ENCODE assay signal across 8 cellular contexts in the genomic region with DNA sequence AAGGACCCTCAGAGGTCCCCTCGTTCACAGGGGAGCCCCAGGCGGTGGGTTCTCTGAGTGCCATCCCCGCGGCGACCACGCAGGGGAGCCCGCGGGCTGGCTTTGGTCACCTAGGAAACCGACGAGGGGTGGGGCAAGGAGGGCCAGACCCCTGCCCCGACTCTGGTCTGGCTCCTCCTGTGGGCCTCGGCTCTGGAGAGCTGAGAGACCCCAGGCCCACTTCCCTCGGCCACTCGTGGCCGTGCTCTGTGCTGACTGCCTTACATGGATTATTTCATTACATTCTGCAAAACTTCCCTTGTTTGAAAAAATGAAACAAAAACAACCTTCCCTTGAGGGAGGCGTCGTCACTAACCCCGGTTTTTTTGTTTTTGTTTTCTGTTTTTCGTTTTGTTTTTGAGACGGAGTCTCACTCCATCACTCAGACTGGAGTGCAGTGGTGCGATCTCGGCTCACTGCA. TPM values are rescaled to one million over a fixed set of nuclear protein-coding genes. Genes with fewer than 3 reads are reported as not detected.
DNase-seq lines count a peak whose midpoint lies in the region; ATAC-seq and TF ChIP-seq lines count a peak whose summit lies in the region.

No MANE protein-coding gene starts in this region.

- TF ChIP-seq CTCF in HFFc6 (IDR thresholded peaks at IDR 0.05) (peak; percentile 87), OCI-LY7 (conservative IDR thresholded peaks at IDR 0.05; ENCODE audit: low read length) (peak; percentile 95), sigmoid colon (IDR thresholded peaks at IDR 0.05) (peak in 3 of 4 experiments; percentile 23 to 41 (median 32))

- H3K4me1 Mint-ChIP-seq in HFFc6 (ENCODE audit: low read depth) = peaks cover 28% of the 10 kb centered on the region

- WGBS in sigmoid colon, 2 donors = 7 to 9% methylated on average over 22 of the region's 22 CpGs

- H3K4me2 ChIP-seq in OCI-LY7 (ENCODE audit: low read length) = peak overlapping the region; percentile 91

- intact Hi-C loops in OCI-LY7 (cut with micrococcal nuclease; ENCODE audit: unreplicated experiment) = loop anchor here (1.0 kb wide), 3 partner anchors 17 to 190 kb away; no protein-coding TSS in a partner anchor
- intact Hi-C loops in head of caudate nucleus (cut with DNase I) = no loop called here
- intact Hi-C loops in sigmoid colon (cut with DNase I) = no loop called here

- peaks cover 23% of the 10 kb centered on the region for H3K9me3 Mint-ChIP-seq in HFFc6

- TF ChIP-seq EP300 in sigmoid colon (IDR thresholded peaks at IDR 0.05) = no peak

- H3K79me2 ChIP-seq in OCI-LY7 (ENCODE audit: insufficient read depth, low read depth, low read length) = no peaks in the 10 kb centered on the region

- POLR2A ChIA-PET in OCI-LY7 (lab: Charles Lee) = interaction anchor here (0.6 to 1.2 kb wide), 3 partner anchors 24 to 298 kb away, joined by 3 to 4 read pairs (median 3); a partner anchor contains a TSS

- H3K27me3 ChIP-seq in sigmoid colon = peaks cover 0 to 22% (median 14%) of the 10 kb centered on the region in 3 donors

- peak overlapping the region; percentile 65 for H3K4me3 ChIP-seq in OCI-LY7 (ENCODE audit: low read depth, low read length, poor library complexity, severe bottlenecking)
- H3K4me3 ChIP-seq in sigmoid colon = peak overlapping the region in 3 of 4 donors; percentile 18 to 34 (median 24)

- H3K27me3 Mint-ChIP-seq in HFFc6 (ENCODE audit: insufficient read depth) = peaks cover 16% of the 10 kb centered on the region

- peak overlapping the region; percentile 22 for H3K27ac ChIP-seq in OCI-LY7 (ENCODE audit: low read depth, low read length, poor library complexity, severe bottlenecking)
- peak overlapping the region in 3 of 4 donors; percentile 31 to 46 (median 31) for H3K27ac ChIP-seq in sigmoid colon

- H3K27ac Mint-ChIP-seq in HFFc6 = peak overlapping the region; percentile 79

- peak; percentile 14 for TF ChIP-seq POLR2A in GM10847 (IDR thresholded peaks at IDR 0.05; ENCODE audit: extremely low read depth, insufficient read length)
- no peak for TF ChIP-seq POLR2A in sigmoid colon (IDR thresholded peaks at IDR 0.05)

- CTCF ChIA-PET in OCI-LY7 (lab: Charles Lee; ENCODE audit: unreplicated experiment) = interaction anchor here (1.0 kb wide), 2 partner anchors 191 to 274 kb away, joined by 3 to 4 read pairs; no protein-coding TSS in a partner anchor

- DNase-seq in HFFc6 (no peak), OCI-LY7 (ENCODE audit: low spot score) (peak; percentile 78), head of caudate nucleus (peak in 38 of 42 donors; percentile 18 to 77 (median 51)), sigmoid colon (no peak), 8988T (no peak)
- DNase-seq in activated effector memory CD4-positive, alpha-beta T cell treated with anti-CD3 and anti-CD28 coated beads, Interleukin-2, amount 50 U/mL, for 16 hours = peak; percentile 92

- peak overlapping the region; percentile 96 for H2AFZ ChIP-seq in OCI-LY7 (ENCODE audit: low read length)

- peaks cover 8% of the 10 kb centered on the region for H3K36me3 Mint-ChIP-seq in HFFc6 (ENCODE audit: low read depth)

- ATAC-seq in GM21390 (IDR thresholded peaks at IDR 0.05; ENCODE audit: unreplicated experiment) = no peak

- no TSS peak for BruUV-seq in OCI-LY7 (replicated peaks; lab: Mats Ljungman, UMichigan)

- H3K4me3 Mint-ChIP-seq in HFFc6 = peak overlapping the region; percentile 90

- H3K9me2 ChIP-seq in OCI-LY7 (ENCODE audit: insufficient read depth, low read length) = no peaks in the 10 kb centered on the region

- peaks cover 16% of the 10 kb centered on the region; the same call in 1 of the 2 replicates for H3K9me3 ChIP-seq in OCI-LY7 (ENCODE audit: low read length)
- H3K9me3 ChIP-seq in sigmoid colon = peaks cover 10 to 17% (median 12%) of the 10 kb centered on the region in 4 donors

- H3K4me1 ChIP-seq in OCI-LY7 (ENCODE audit: insufficient read depth, low read length, poor library complexity, severe bottlenecking) (peaks cover 32% of the 10 kb centered on the region), sigmoid colon (no peaks in the 10 kb centered on the region)

- no peaks in the 10 kb centered on the region for H4K20me1 ChIP-seq in OCI-LY7 (ENCODE audit: insufficient read depth, low read length)

- H3K36me3 ChIP-seq in OCI-LY7 (ENCODE audit: insufficient read depth, low read length) = no peaks in the 10 kb centered on the region
- H3K36me3 ChIP-seq in sigmoid colon = no peaks in the 10 kb centered on the region

RNA-seq across cellular contexts. Expression of a gene that starts 15.2 kb away (rescaled TPM):
- total RNA-seq in HFFc6 (2021; fragmentation: NEBNext Ultra II Directional; extraction: Animal tissue kit (Norgen Biotek cat#: 25700)) = under 1 TPM in 1 of 6 experiments, not detected in 5; 0.28 TPM
- 20.6 and 35.0 TPM in 2 replicates for total RNA-seq in OCI-LY7 (2014; rRNA removed; shearing (Covaris generic))
- total RNA-seq in OCI-LY7 (2022) = 24.8 and 28.1 TPM in 2 replicates
- 10 to 100 TPM in 1 of 4 donors, 1 to 10 TPM in 3; 6.1 to 22.0 (median 8.0) TPM for total RNA-seq in sigmoid colon
- 10 to 100 TPM in 1 of 3 donors, 1 to 10 TPM in 2; 4.2 to 18.8 (median 5.1) TPM for polyA plus RNA-seq in sigmoid colon

RNA-seq across cellular contexts. Expression of a gene that starts 23.1 kb away (rescaled TPM):
- 10 to 100 TPM; 29.9 to 57.2 (median 53.5) TPM for total RNA-seq in HFFc6 (2021; fragmentation: NEBNext Ultra II Directional; extraction: Animal tissue kit (Norgen Biotek cat#: 25700))
- total RNA-seq in OCI-LY7 (2014; rRNA removed; shearing (Covaris generic)) = 91.5 and 142 TPM in 2 replicates
- total RNA-seq in OCI-LY7 (2022) (321 and 331 TPM in 2 replicates), sigmoid colon (1 to 10 TPM; 3.0 to 8.0 (median 5.0) TPM)
- polyA plus RNA-seq in sigmoid colon = 100 to 1,000 TPM in 1 of 3 donors, 10 to 100 TPM in 2; 14.8 to 138 (median 17.4) TPM

RNA-seq across cellular contexts. Expression of a gene that starts 54.9 kb away (rescaled TPM):
- not detected for total RNA-seq in HFFc6 (2021; fragmentation: NEBNext Ultra II Directional; extraction: Animal tissue kit (Norgen Biotek cat#: 25700))
- 0.05 and 0.25 TPM in 2 replicates for total RNA-seq in OCI-LY7 (2014; rRNA removed; shearing (Covaris generic))
- 0.30 TPM in 2 replicates for total RNA-seq in OCI-LY7 (2022)
- under 1 TPM in 1 of 4 donors, not detected in 3; 0.36 TPM for total RNA-seq in sigmoid colon
- polyA plus RNA-seq in sigmoid colon = 1 to 10 TPM in 1 of 3 donors, not detected in 2; 1.7 TPM

Comparison
In these comparisons a context has a peak if more than half of its experiments do, and no peak if none do; other contexts are left out.
1. DNase-seq: peak in OCI-LY7 (single experiment), activated effector memory CD4-positive, alpha-beta T cell treated with anti-CD3 and anti-CD28 coated beads, Interleukin-2, amount 50 U/mL, for 16 hours (single experiment) and head of caudate nucleus (38 of 42); none in HFFc6 (single experiment), sigmoid colon (single experiment) and 8988T (single experiment).
2. CTCF ChIP-seq: peak in every context shown above with its lines; median percentile 95 in OCI-LY7; 87 in HFFc6; 32 in sigmoid colon.
3. RNA of a gene that starts 15.2 kb away (total RNA-seq): 20.6 to 35.0 TPM in OCI-LY7 and 6.1 to 22.0 TPM in sigmoid colon; 0.28 TPM in HFFc6; every median in the first group is over 4 times any median in the second.